9 cellular contexts compared by ENCODE assay signal in the genomic region with DNA sequence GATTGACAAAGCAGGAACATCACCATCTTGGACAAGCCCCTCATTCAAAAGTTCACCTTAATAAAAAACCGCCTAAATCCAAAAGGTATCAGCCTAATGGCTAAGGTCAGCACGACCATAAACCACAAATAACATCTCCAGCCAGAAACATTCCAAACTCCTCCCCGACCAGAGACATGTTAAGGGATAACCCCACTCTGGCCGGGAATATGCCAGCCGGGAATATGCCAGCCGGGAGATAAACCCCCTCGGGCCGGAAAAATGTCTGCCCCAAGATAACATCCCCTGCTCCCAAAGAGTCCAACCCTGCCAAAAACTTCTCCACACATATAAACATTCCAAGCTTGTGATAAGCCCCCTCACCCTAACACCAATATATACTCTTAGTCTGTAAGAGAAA. TPM values are rescaled to one million over a fixed set of nuclear protein-coding genes. Genes with fewer than 3 reads are reported as not detected.
DNase-seq lines count a peak whose midpoint lies in the region; FAIRE-seq lines count a peak whose summit lies in the region.
"Had no signal": no experiment of that assay in that cellular context is flagged by ENCODE, and none has a peak within 500 bp of the region (broad histone marks: within the 10 kb centered on the region; RNA-seq: fewer than 3 reads in every experiment).

No MANE protein-coding gene starts in this region.

- FAIRE-seq in RCC 7860 (lab: Jason Lieb, UNC): no peak
- FAIRE-seq: G401.6 had no signal

- POLR2A ChIA-PET in activated CD4-positive, alpha-beta T cell treated with anti-CD3 and anti-CD28 coated beads, Interleukin-2, amount 10 ng/mL, durations not matched to agents 7 days and 5 days (lab: Charles Lee): no interaction called here
- POLR2A ChIA-PET in activated CD4-positive, alpha-beta memory T cell treated with anti-CD3 and anti-CD28 coated beads for 36 hours (lab: Charles Lee): interaction anchor here (3.7 kb wide), 1 partner anchor 18 kb away, joined by 29 read pairs; a partner anchor contains a TSS

- intact Hi-C loops in activated CD4-positive, alpha-beta memory T cell treated with anti-CD3 and anti-CD28 coated beads for 36 hours (cut with micrococcal nuclease): loop anchor here (5.0 kb wide), 1 partner anchor 50 kb away; a partner anchor contains a TSS

- peak overlapping the region; percentile 81 for H3K4me3 Mint-ChIP-seq in activated CD4-positive, alpha-beta T cell treated with anti-CD3 and anti-CD28 coated beads, Interleukin-2, amount 10 ng/mL, durations not matched to agents 7 days and 5 days
- H3K4me3 Mint-ChIP-seq in activated CD4-positive, alpha-beta memory T cell treated with anti-CD3 and anti-CD28 coated beads for 36 hours: peak overlapping the region; percentile 85

- H3K9ac ChIP-seq in subcutaneous abdominal adipose tissue (ENCODE audit: low read length in 5 of 5): peak overlapping the region; percentile 76 to 92 (median 88)

- H3K27ac Mint-ChIP-seq in activated CD4-positive, alpha-beta T cell treated with anti-CD3 and anti-CD28 coated beads, Interleukin-2, amount 10 ng/mL, durations not matched to agents 7 days and 5 days: no peak overlapping the region
- no peak overlapping the region for H3K27ac Mint-ChIP-seq in activated CD4-positive, alpha-beta memory T cell treated with anti-CD3 and anti-CD28 coated beads for 36 hours

- H3K27me3 ChIP-seq in subcutaneous abdominal adipose tissue (ENCODE audit: control insufficient read depth in 5 of 5, insufficient read depth in 4 of 5, low read length in 5 of 5): no peaks in the 10 kb centered on the region

- H3K9me3 ChIP-seq in subcutaneous abdominal adipose tissue (ENCODE audit: control insufficient read depth in 5 of 5, low read length in 5 of 5): no peaks in the 10 kb centered on the region

- peaks cover 15% of the 10 kb centered on the region for H3K36me3 Mint-ChIP-seq in activated CD4-positive, alpha-beta T cell treated with anti-CD3 and anti-CD28 coated beads, Interleukin-2, amount 10 ng/mL, durations not matched to agents 7 days and 5 days (ENCODE audit: low read depth)
- peaks cover 2% of the 10 kb centered on the region for H3K36me3 Mint-ChIP-seq in activated CD4-positive, alpha-beta memory T cell treated with anti-CD3 and anti-CD28 coated beads for 36 hours

- CTCF ChIA-PET in activated CD4-positive, alpha-beta T cell treated with anti-CD3 and anti-CD28 coated beads, Interleukin-2, amount 10 ng/mL, durations not matched to agents 7 days and 5 days (lab: Charles Lee): interaction anchor here (1.4 to 3.3 kb wide), 4 partner anchors 13 to 55 kb away, joined by 3 to 27 read pairs (median 6); a partner anchor contains a TSS
- CTCF ChIA-PET in activated CD4-positive, alpha-beta memory T cell treated with anti-CD3 and anti-CD28 coated beads for 36 hours (lab: Charles Lee): interaction anchor here (2.2 kb wide), 1 partner anchor 28 kb away, joined by 11 read pairs; a partner anchor contains a TSS

- DNase-seq in activated CD4-positive, alpha-beta T cell treated with anti-CD3 and anti-CD28 coated beads, Interleukin-2, amount 10 ng/mL, durations not matched to agents 7 days and 5 days: no peak
- no peak for DNase-seq in activated CD4-positive, alpha-beta T cell treated with anti-CD3 and anti-CD28 coated beads for 48 hours
- no peak for DNase-seq in activated CD4-positive, alpha-beta memory T cell treated with anti-CD3 and anti-CD28 coated beads for 36 hours
- DNase-seq in RCC 7860 (ENCODE audit: low spot score): no peak
- DNase-seq in GM19238 (ENCODE audit: insufficient read length, low spot score): no peak
- no peak for DNase-seq in activated CD4-positive, alpha-beta T cell treated with anti-CD3 and anti-CD28 coated beads for 1 hour

- H3K27me3 Mint-ChIP-seq in activated CD4-positive, alpha-beta T cell treated with anti-CD3 and anti-CD28 coated beads, Interleukin-2, amount 10 ng/mL, durations not matched to agents 7 days and 5 days: no peaks in the 10 kb centered on the region
- no peaks in the 10 kb centered on the region for H3K27me3 Mint-ChIP-seq in activated CD4-positive, alpha-beta memory T cell treated with anti-CD3 and anti-CD28 coated beads for 36 hours

- peaks cover 0 to 10% (median 6%) of the 10 kb centered on the region in 5 donors for H3K36me3 ChIP-seq in subcutaneous abdominal adipose tissue (ENCODE audit: control insufficient read depth in 5 of 5, insufficient read depth in 5 of 5, low read length in 5 of 5)

- peaks cover 42% of the 10 kb centered on the region for H3K4me1 Mint-ChIP-seq in activated CD4-positive, alpha-beta T cell treated with anti-CD3 and anti-CD28 coated beads, Interleukin-2, amount 10 ng/mL, durations not matched to agents 7 days and 5 days
- peaks cover 40% of the 10 kb centered on the region for H3K4me1 Mint-ChIP-seq in activated CD4-positive, alpha-beta memory T cell treated with anti-CD3 and anti-CD28 coated beads for 36 hours (ENCODE audit: low read depth)

- H3K4me3 ChIP-seq in iPS-11a (ENCODE audit: low read depth, low read length) (peak overlapping the region; percentile 74), subcutaneous abdominal adipose tissue (ENCODE audit: low read depth in 1 of 5, low read length in 5 of 5) (peak overlapping the region; percentile 86 to 95 (median 90))

- H3K27ac ChIP-seq in subcutaneous abdominal adipose tissue (ENCODE audit: low read depth, low read length): no peak overlapping the region

- H3K9me3 Mint-ChIP-seq in activated CD4-positive, alpha-beta T cell treated with anti-CD3 and anti-CD28 coated beads, Interleukin-2, amount 10 ng/mL, durations not matched to agents 7 days and 5 days: no peaks in the 10 kb centered on the region
- H3K9me3 Mint-ChIP-seq in activated CD4-positive, alpha-beta memory T cell treated with anti-CD3 and anti-CD28 coated beads for 36 hours: no peaks in the 10 kb centered on the region

- peaks cover 4 to 27% (median 21%) of the 10 kb centered on the region in 5 donors for H3K4me1 ChIP-seq in subcutaneous abdominal adipose tissue (ENCODE audit: control insufficient read depth in 5 of 5, insufficient read depth in 5 of 5, low read length in 5 of 5)

RNA-seq across cellular contexts. Expression of a gene that starts 1.4 kb away (rescaled TPM):
- 10 to 100 TPM; 14.3 to 18.5 TPM for total RNA-seq in activated CD4-positive, alpha-beta T cell treated with anti-CD3 and anti-CD28 coated beads, Interleukin-2, amount 10 ng/mL, durations not matched to agents 7 days and 5 days
- total RNA-seq in activated CD4-positive, alpha-beta memory T cell treated with anti-CD3 and anti-CD28 coated beads for 36 hours: 10 to 100 TPM; 21.8 to 21.9 TPM

RNA-seq across cellular contexts. Expression of a gene that starts 18.6 kb away (rescaled TPM):
- total RNA-seq in activated CD4-positive, alpha-beta T cell treated with anti-CD3 and anti-CD28 coated beads, Interleukin-2, amount 10 ng/mL, durations not matched to agents 7 days and 5 days: 10 to 100 TPM; 70.3 to 85.1 TPM
- 10 to 100 TPM; 54.8 to 57.8 TPM for total RNA-seq in activated CD4-positive, alpha-beta memory T cell treated with anti-CD3 and anti-CD28 coated beads for 36 hours

RNA-seq across cellular contexts. Expression of a gene that starts 18.9 kb away (rescaled TPM):
- 10 to 100 TPM; 33.1 to 39.8 TPM for total RNA-seq in activated CD4-positive, alpha-beta T cell treated with anti-CD3 and anti-CD28 coated beads, Interleukin-2, amount 10 ng/mL, durations not matched to agents 7 days and 5 days
- 10 to 100 TPM; 30.4 to 32.0 TPM for total RNA-seq in activated CD4-positive, alpha-beta memory T cell treated with anti-CD3 and anti-CD28 coated beads for 36 hours

RNA-seq across cellular contexts. Expression of a gene that starts 28.5 kb away (rescaled TPM):
- 100 to 1,000 TPM; 156 to 157 TPM for total RNA-seq in activated CD4-positive, alpha-beta T cell treated with anti-CD3 and anti-CD28 coated beads, Interleukin-2, amount 10 ng/mL, durations not matched to agents 7 days and 5 days
- total RNA-seq in activated CD4-positive, alpha-beta memory T cell treated with anti-CD3 and anti-CD28 coated beads for 36 hours: 100 to 1,000 TPM; 342 TPM

RNA-seq across cellular contexts. Expression of a gene that starts 47.4 kb away (rescaled TPM):
- total RNA-seq in activated CD4-positive, alpha-beta T cell treated with anti-CD3 and anti-CD28 coated beads, Interleukin-2, amount 10 ng/mL, durations not matched to agents 7 days and 5 days: 10 to 100 TPM; 43.1 to 52.0 TPM
- total RNA-seq in activated CD4-positive, alpha-beta memory T cell treated with anti-CD3 and anti-CD28 coated beads for 36 hours: 10 to 100 TPM; 51.7 to 53.4 TPM
